ENCODE assay signal across 11 cellular contexts in genomic region chr10:52312999-52313349, GRCh38. TPM values are rescaled to one million over a fixed set of nuclear protein-coding genes. Genes with fewer than 3 reads are reported as not detected.
DNase-seq lines count a peak whose midpoint lies in the region; ATAC-seq and TF ChIP-seq lines count a peak whose summit lies in the region.
"Had no signal": no experiment of that assay in that cellular context is flagged by ENCODE, and none has a peak within 500 bp of the region (broad histone marks: within the 10 kb centered on the region; RNA-seq: fewer than 3 reads in every experiment).

No MANE protein-coding gene starts in this region.

- TF ChIP-seq CTCF in chondrocyte (IDR thresholded peaks at IDR 0.05) (no peak), mesothelial cell of epicardium (IDR thresholded peaks at IDR 0.05; ENCODE audit: unreplicated experiment) (no peak)

- H3K27ac Mint-ChIP-seq in chondrocyte (ENCODE audit: unreplicated experiment) (peak overlapping the region; percentile 94), mesothelial cell of epicardium (no peak overlapping the region)

- no peaks in the 10 kb centered on the region for H3K27me3 ChIP-seq in right cardiac atrium (ENCODE audit: control insufficient read depth, insufficient read depth)

- intact Hi-C loops in right cardiac atrium (cut with DNase I) (loop anchor here in 2 of 4 donors (10.0 kb wide), 1 partner anchor 342 kb away; no protein-coding TSS in a partner anchor), cardiac septum (cut with DNase I) (no loop called here)

- no peaks in the 10 kb centered on the region for H3K4me1 ChIP-seq in right cardiac atrium (ENCODE audit: control insufficient read depth, insufficient read depth, low read length)

- H3K4me3 ChIP-seq in right cardiac atrium (ENCODE audit: low read length), result peak overlapping the region; percentile 57

- WGBS in right cardiac atrium, result 19% methylated on average over 7 of the region's 7 CpGs

- H3K4me1 Mint-ChIP-seq in chondrocyte (ENCODE audit: low read depth), result peaks cover 66% of the 10 kb centered on the region
- peaks cover 27% of the 10 kb centered on the region for H3K4me1 Mint-ChIP-seq in mesothelial cell of epicardium

- DNase-seq in right cardiac atrium (no peak), cardiac septum (ENCODE audit: low spot score) (no peak), chondrocyte (ENCODE audit: low spot score) (no peak), mesothelial cell of epicardium (ENCODE audit: low spot score in 2 of 2, unreplicated experiment in 2 of 2) (no peak), epidermal melanocyte (ENCODE audit: insufficient read length, low spot score) (no peak)
- DNase-seq: NCI-H187 treated with DMSO at 0.1 percent for 48 hours had no signal

- ATAC-seq in right cardiac atrium, result no peak
- no peak for ATAC-seq in HG03095 (IDR thresholded peaks at IDR 0.05; ENCODE audit: unreplicated experiment)
- ATAC-seq in HG03432 (IDR thresholded peaks at IDR 0.05; ENCODE audit: unreplicated experiment), result no peak
- ATAC-seq in GM18858 (IDR thresholded peaks at IDR 0.05; ENCODE audit: unreplicated experiment), result no peak

- H3K36me3 Mint-ChIP-seq in chondrocyte (ENCODE audit: low read depth) (peaks cover 2% of the 10 kb centered on the region), mesothelial cell of epicardium (no peaks in the 10 kb centered on the region)
- H3K36me3 Mint-ChIP-seq: activated naive CD4-positive, alpha-beta T cell treated with anti-CD3 and anti-CD28 coated beads, Interleukin-2, amount 50 U/mL, for 24 hours had no signal

- no peaks in the 10 kb centered on the region for H3K9me3 Mint-ChIP-seq in chondrocyte (ENCODE audit: low read depth)
- H3K9me3 Mint-ChIP-seq in mesothelial cell of epicardium, result no peaks in the 10 kb centered on the region
- H3K9me3 Mint-ChIP-seq: activated naive CD4-positive, alpha-beta T cell treated with anti-CD3 and anti-CD28 coated beads, Interleukin-2, amount 50 U/mL, for 24 hours had no signal

- no peaks in the 10 kb centered on the region for H3K9me3 ChIP-seq in right cardiac atrium (ENCODE audit: control insufficient read depth, low read length)

- H3K27me3 Mint-ChIP-seq in chondrocyte (ENCODE audit: low read depth) (no peaks in the 10 kb centered on the region), mesothelial cell of epicardium (ENCODE audit: low read depth) (peaks cover 82% of the 10 kb centered on the region)

- peak overlapping the region; percentile 98 for H3K4me3 Mint-ChIP-seq in chondrocyte (ENCODE audit: unreplicated experiment)
- peak overlapping the region; percentile 80 for H3K4me3 Mint-ChIP-seq in mesothelial cell of epicardium

- no peak overlapping the region for H3K27ac ChIP-seq in right cardiac atrium (ENCODE audit: low read length)

RNA-seq across cellular contexts. Expression of gene DKK1, which starts 1.1 kb away (rescaled TPM):
- not detected for total RNA-seq in right cardiac atrium
- 0.18 TPM for polyA plus RNA-seq in right cardiac atrium
- total RNA-seq in cardiac septum, result 0.19 TPM
- 54.4 to 170 TPM (median 170 TPM) in 3 replicates for total RNA-seq in chondrocyte
- total RNA-seq in mesothelial cell of epicardium, result 12.7 to 13.3 TPM (median 13.0 TPM) in 3 replicates
- total RNA-seq: T-helper 1 cell treated with Interleukin-12 subunit alpha and Interleukin-12 subunit beta and Interleukin-4 antibody, amounts not matched to agents 30 ng/mL and 1 ng/mL, for 36 hours had no signal
